In the genomic region with DNA sequence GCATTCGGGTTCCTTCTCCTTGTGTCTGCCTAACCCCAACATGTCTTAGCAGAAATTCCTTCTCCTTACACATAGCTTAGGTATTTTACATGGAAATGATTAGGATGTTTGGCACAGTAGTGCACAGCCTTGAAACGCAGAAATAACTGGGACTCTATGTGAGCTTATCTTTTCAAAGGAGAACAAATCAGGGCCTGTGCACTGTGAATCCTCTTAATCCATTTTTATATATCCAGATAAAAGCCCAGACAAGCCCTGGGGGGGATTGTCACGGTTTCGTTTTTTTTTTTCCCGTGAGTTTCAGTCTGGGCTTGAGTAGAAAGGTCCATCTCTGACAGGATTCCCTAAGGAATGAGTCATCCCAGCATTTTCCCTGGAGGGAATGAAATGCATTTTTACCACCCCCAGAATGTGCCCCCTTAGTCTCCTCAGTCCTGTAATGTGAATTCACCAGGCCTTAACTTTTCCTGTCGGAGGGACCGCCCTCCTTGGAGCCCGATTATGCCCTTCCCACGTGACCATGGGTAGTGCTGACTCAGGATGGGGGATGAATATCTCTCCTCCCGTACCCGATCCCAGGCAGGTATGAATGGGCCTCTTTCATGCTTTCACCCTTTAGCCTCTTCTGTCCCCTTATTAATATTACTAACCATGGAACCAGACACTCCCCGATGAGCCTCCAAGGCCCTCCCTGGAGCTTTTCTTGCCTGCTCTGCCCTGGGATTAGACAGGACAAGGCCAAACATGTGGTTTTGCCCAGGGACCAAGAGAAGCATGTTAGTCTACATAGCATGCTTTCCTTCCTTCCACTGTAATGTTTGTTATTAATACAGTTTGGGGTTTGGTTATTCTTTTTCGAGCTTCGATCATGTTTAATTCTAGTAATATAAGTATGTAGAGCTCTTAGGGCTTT, we compare ENCODE assay signal across 8 cellular contexts. TPM values are rescaled to one million over a fixed set of nuclear protein-coding genes. Genes with fewer than 3 reads are reported as not detected.
DNase-seq lines count a peak whose midpoint lies in the region; FAIRE-seq and TF ChIP-seq lines count a peak whose summit lies in the region.

No MANE protein-coding gene starts in this region.

- H3K4ac ChIP-seq in H1 (replicated peaks; ENCODE audit: insufficient read length, low read depth, low read length): no peak overlapping the region

- peaks cover 6% of the 10 kb centered on the region for H3K36me3 Mint-ChIP-seq in mesothelial cell of epicardium

- no peaks in the 10 kb centered on the region for H3K9me3 ChIP-seq in H1 (ENCODE audit: insufficient read depth in 2 of 2, low read depth in 1 of 2, low read length in 1 of 2)

- no peak for TF ChIP-seq RAD21 in H1 (IDR thresholded peaks at IDR 0.05 in 1 of 2, conservative IDR thresholded peaks at IDR 0.05 in 1 of 2; ENCODE audit: low read depth in 2 of 2, low read length in 2 of 2)

- H3K4me1 Mint-ChIP-seq in mesothelial cell of epicardium: peaks cover 54% of the 10 kb centered on the region

- no peak overlapping the region for H4K8ac ChIP-seq in H1 (ENCODE audit: extremely low read depth, insufficient read depth, low read length)

- peak overlapping the region; percentile 99 for H3K27ac Mint-ChIP-seq in mesothelial cell of epicardium

- no peak for TF ChIP-seq CTCF in H1 (IDR thresholded peaks at IDR 0.05; ENCODE audit: control extremely low read depth in 1 of 3, insufficient read depth in 1 of 3, low read depth in 1 of 3, low read length in 3 of 3)
- no peak for TF ChIP-seq CTCF in mesothelial cell of epicardium (IDR thresholded peaks at IDR 0.05; ENCODE audit: unreplicated experiment)

- H2BK120ac ChIP-seq in H1 (replicated peaks; ENCODE audit: low read depth, low read length): no peak overlapping the region

- no peaks in the 10 kb centered on the region for H3K79me2 ChIP-seq in H1 (ENCODE audit: control insufficient read depth in 1 of 2, insufficient read depth in 2 of 2, low read length in 2 of 2)

- no peaks in the 10 kb centered on the region; a peak in 1 of 7 replicates for H3K27me3 ChIP-seq in H1 (replicated peaks in 1 of 4; ENCODE audit: control insufficient read depth in 3 of 4, extremely low read depth in 1 of 4, insufficient read depth in 3 of 4, low read length in 3 of 4)

- no peak overlapping the region for H2AK5ac ChIP-seq in H1 (ENCODE audit: low read depth, low read length)

- H3K4me3 Mint-ChIP-seq in mesothelial cell of epicardium: peak overlapping the region; percentile 33

- CTCF ChIA-PET in H1 (lab: Charles Lee; ENCODE audit: partially characterized antibody): interaction anchor here (0.5 to 3.1 kb wide), 18 partner anchors 10 to 1285 kb away, joined by 3 to 11 read pairs (median 4); no protein-coding TSS in a partner anchor

- no peak overlapping the region for H3K56ac ChIP-seq in H1 (replicated peaks; ENCODE audit: insufficient read length, low read depth, low read length)

- no peaks in the 10 kb centered on the region for H3K23me2 ChIP-seq in H1 (ENCODE audit: low read depth, low read length)

- peak overlapping the region in 1 of 2 experiments; percentile 12; a peak in 1 of 4 replicates for H3K4me2 ChIP-seq in H1 (ENCODE audit: insufficient read depth in 1 of 2, low read depth in 2 of 2, low read length in 2 of 2)

- H2BK15ac ChIP-seq in H1 (ENCODE audit: low read length): no peak overlapping the region

- H3K4me3 ChIP-seq in H1 (ENCODE audit: extremely low read depth in 1 of 4, insufficient read depth in 2 of 4, low read depth in 3 of 4, low read length in 4 of 4): no peak overlapping the region

- H3K79me1 ChIP-seq in H1 (ENCODE audit: low read depth, low read length): no peaks in the 10 kb centered on the region

- H3K18ac ChIP-seq in H1 (ENCODE audit: extremely low read depth, low read length): no peak overlapping the region

- H4K91ac ChIP-seq in H1 (replicated peaks; ENCODE audit: insufficient read length, low read length): no peak overlapping the region

- POLR2A ChIA-PET in H1 (lab: Charles Lee; ENCODE audit: partially characterized antibody): no interaction called here

- no peak overlapping the region; the same call in 1 of the 2 replicates for H2BK20ac ChIP-seq in H1 (ENCODE audit: low read length)

- peak overlapping the region; percentile 74 for H2AFZ ChIP-seq in H1 (ENCODE audit: low read length)

- no peaks in the 10 kb centered on the region for H3K36me3 ChIP-seq in H1 (ENCODE audit: control insufficient read depth in 2 of 4, insufficient read depth in 4 of 4, low read length in 3 of 4)

- no peak overlapping the region; the same call in 1 of the 2 replicates for H2BK12ac ChIP-seq in H1 (ENCODE audit: low read depth, low read length)

- no peaks in the 10 kb centered on the region for H3K9me3 Mint-ChIP-seq in mesothelial cell of epicardium

- H4K20me1 ChIP-seq in H1 (replicated peaks in 1 of 2; ENCODE audit: control insufficient read depth in 1 of 2, insufficient read depth in 2 of 2, low read length in 2 of 2): no peaks in the 10 kb centered on the region

- no peak for FAIRE-seq in H1 (lab: Jason Lieb, UNC)

- peak overlapping the region; percentile 6; the same call in 1 of the 2 replicates for H2BK5ac ChIP-seq in H1 (ENCODE audit: low read depth, low read length)

- H4K5ac ChIP-seq in H1 (ENCODE audit: insufficient read length, low read depth, low read length): no peak overlapping the region

- H3K23ac ChIP-seq in H1 (ENCODE audit: insufficient read length): no peak overlapping the region

- no peak for TF ChIP-seq POLR2A in H1 (IDR thresholded peaks at IDR 0.05; ENCODE audit: control extremely low read depth in 1 of 2, low read depth in 2 of 2, low read length in 2 of 2)

- 63% methylated on average over 14 of the region's 14 CpGs; no CpG with 5 or more reads in 1 of the 2 experiments for WGBS in H1 (ENCODE audit: extremely low coverage in 1 of 2, insufficient coverage in 1 of 2, insufficient read length in 1 of 2, insufficient replicate concordance in 2 of 2, low coverage in 1 of 2, low lambda C conversion rate in 2 of 2, missing lambda C conversion rate in 1 of 2), 2 experiments

- peaks cover 2 to 7% (median 5%) of the 10 kb centered on the region in 4 experiments for H3K4me1 ChIP-seq in H1 (replicated peaks in 1 of 4; ENCODE audit: control insufficient read depth in 3 of 4, insufficient read depth in 4 of 4, low read length in 3 of 4)

- H3K14ac ChIP-seq in H1 (ENCODE audit: insufficient read length): no peak overlapping the region

- H3K27me3 Mint-ChIP-seq in mesothelial cell of epicardium (ENCODE audit: low read depth): no peaks in the 10 kb centered on the region

- TF ChIP-seq EP300 in H1 (IDR thresholded peaks at IDR 0.05; ENCODE audit: borderline replicate concordance in 1 of 2, low read depth in 2 of 2, low read length in 2 of 2): no peak

- peak; percentile 61 for DNase-seq in NCI-H82 (lab: John Stamatoyannopoulos, UW)
- no peak for DNase-seq in NCI-H82 treated with DMSO at 0.1 percent for 48 hours (lab: John Stamatoyannopoulos, UW; ENCODE audit: unreplicated experiment)
- no peak for DNase-seq in H1 (ENCODE audit: low read depth in 1 of 2, low spot score in 2 of 2)
- DNase-seq in mesothelial cell of epicardium (ENCODE audit: low spot score in 2 of 2, unreplicated experiment in 2 of 2): peak in 1 of 2 experiments; percentile 51
- no peak for DNase-seq in DMS79 (lab: John Stamatoyannopoulos, UW)
- no peak for DNase-seq in NCI-H2107 treated with DMSO at 0.1 percent for 48 hours (lab: John Stamatoyannopoulos, UW; ENCODE audit: unreplicated experiment)
- DNase-seq in NCI-H2029 (lab: John Stamatoyannopoulos, UW): no peak
- no peak for DNase-seq in NCI-H146 treated with DMSO at 0.1 percent for 48 hours (lab: John Stamatoyannopoulos, UW; ENCODE audit: unreplicated experiment)

- H3K9ac ChIP-seq in H1 (replicated peaks in 1 of 4; ENCODE audit: extremely low read depth in 1 of 4, low read depth in 3 of 4, low read length in 3 of 4): no peak overlapping the region

- no peak overlapping the region for H3K27ac ChIP-seq in H1 (ENCODE audit: low read depth, low read length)

TF ChIP-seq in H1, 55 proteins besides CTCF, POLR2A, EP300 and RAD21 (continues in another document):
- TF ChIP-seq JUND (IDR thresholded peaks at IDR 0.05; ENCODE audit: low read length): peak; percentile 65; the same call in 1 of the 2 replicates
- TF ChIP-seq BACH1 (IDR thresholded peaks at IDR 0.05; ENCODE audit: low read length): peak; percentile 77

RNA-seq across cellular contexts. Expression of gene NAA20, which starts 23.9 kb away (rescaled TPM):
- 39.1 and 41.1 TPM in 2 replicates for total RNA-seq in H1 (2021; fragmentation: NEBNext Ultra II Directional; extraction: Animal tissue kit (Norgen Biotek cat#: 25700))
- polyA plus RNA-seq in H1 (2011; rRNA removed): 15.8 and 21.9 TPM in 2 replicates
- 27.0 TPM for polyA plus RNA-seq in H1 (2011; cell fraction: cytosol; rRNA removed)
- 8.5 TPM for polyA plus RNA-seq in H1 (2011; cell fraction: nucleus; rRNA removed)
- polyA plus RNA-seq in H1 (2012, experiment 1 of 2): 25.5 to 39.8 TPM (median 27.2 TPM) in 4 replicates
- polyA plus RNA-seq in H1 (2012, experiment 2 of 2): 17.5 TPM
- 31.9 TPM for polyA plus RNA-seq in H1 (2013, experiment 1 of 2)
- polyA plus RNA-seq in H1 (2013, experiment 2 of 2): 35.1 TPM
- polyA minus RNA-seq in H1 (2011; rRNA and poly(A)+ RNA removed): 10.4 and 12.2 TPM in 2 replicates
- polyA minus RNA-seq in H1 (2011; cell fraction: cytosol; rRNA and poly(A)+ RNA removed): 10.7 TPM
- 15.3 TPM for polyA minus RNA-seq in H1 (2011; cell fraction: nucleus; rRNA and poly(A)+ RNA removed)
- total RNA-seq in mesothelial cell of epicardium: 34.0 to 38.9 TPM (median 36.9 TPM) in 3 replicates

RNA-seq across cellular contexts. Expression of gene CRNKL1, which starts 59.0 kb away (rescaled TPM):
- total RNA-seq in H1 (2021; fragmentation: NEBNext Ultra II Directional; extraction: Animal tissue kit (Norgen Biotek cat#: 25700)): 21.9 and 26.5 TPM in 2 replicates
- 2.8 and 4.0 TPM in 2 replicates for polyA plus RNA-seq in H1 (2011; rRNA removed)
- 7.9 TPM for polyA plus RNA-seq in H1 (2011; cell fraction: cytosol; rRNA removed)
- polyA plus RNA-seq in H1 (2011; cell fraction: nucleus; rRNA removed): 5.3 TPM
- polyA plus RNA-seq in H1 (2012, experiment 1 of 2): 12.1 to 26.7 TPM (median 15.7 TPM) in 4 replicates
- polyA plus RNA-seq in H1 (2012, experiment 2 of 2): 0.89 TPM
- 17.5 TPM for polyA plus RNA-seq in H1 (2013, experiment 1 of 2)
- 19.3 TPM for polyA plus RNA-seq in H1 (2013, experiment 2 of 2)
- 9.4 and 10.9 TPM in 2 replicates for polyA minus RNA-seq in H1 (2011; rRNA and poly(A)+ RNA removed)
- 8.0 TPM for polyA minus RNA-seq in H1 (2011; cell fraction: cytosol; rRNA and poly(A)+ RNA removed)
- 9.2 TPM for polyA minus RNA-seq in H1 (2011; cell fraction: nucleus; rRNA and poly(A)+ RNA removed)
- total RNA-seq in mesothelial cell of epicardium: 23.9 to 27.8 TPM (median 26.5 TPM) in 3 replicates

RNA-seq across cellular contexts. Expression of gene CFAP61, which starts 59.1 kb away (rescaled TPM):
- 0.61 TPM in 1 of 2 replicates, not detected in the other for total RNA-seq in H1 (2021; fragmentation: NEBNext Ultra II Directional; extraction: Animal tissue kit (Norgen Biotek cat#: 25700))
- polyA plus RNA-seq in H1 (2011; rRNA removed): 0.08 and 0.29 TPM in 2 replicates
- polyA plus RNA-seq in H1 (2011; cell fraction: cytosol; rRNA removed): 0.14 TPM
- polyA plus RNA-seq in H1 (2011; cell fraction: nucleus; rRNA removed): 0.57 TPM
- polyA plus RNA-seq in H1 (2012, experiment 1 of 2): 0.59 to 1.0 TPM in 2 of 4 replicates, not detected in the others
- not detected for polyA plus RNA-seq in H1 (2012, experiment 2 of 2)
- polyA plus RNA-seq in H1 (2013, experiment 1 of 2): 0.06 TPM
- 0.17 TPM for polyA plus RNA-seq in H1 (2013, experiment 2 of 2)
- 0.95 and 1.7 TPM in 2 replicates for polyA minus RNA-seq in H1 (2011; rRNA and poly(A)+ RNA removed)
- not detected for polyA minus RNA-seq in H1 (2011; cell fraction: cytosol; rRNA and poly(A)+ RNA removed)
- polyA minus RNA-seq in H1 (2011; cell fraction: nucleus; rRNA and poly(A)+ RNA removed): not detected
- 0.45 to 0.62 TPM in 2 of 3 replicates, not detected in the other for total RNA-seq in mesothelial cell of epicardium
